In the genomic region with DNA sequence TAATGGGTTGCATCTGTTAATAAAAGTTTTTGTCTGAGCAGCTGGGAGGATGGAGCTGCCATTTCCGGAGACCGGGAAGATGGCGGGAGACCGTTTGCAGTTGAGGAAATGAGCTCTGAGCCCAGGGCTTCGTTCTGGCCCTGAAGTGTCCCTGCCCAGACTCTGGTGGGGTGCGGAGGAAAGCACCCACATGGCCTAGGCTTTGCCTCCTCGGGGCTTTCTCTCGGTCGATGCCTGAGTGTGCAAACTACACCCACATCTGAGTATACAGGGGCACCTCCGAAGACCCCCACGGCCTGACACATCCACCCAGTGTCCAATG, we compare ENCODE assay signal across 9 cellular contexts. TPM values are rescaled to one million over a fixed set of nuclear protein-coding genes. Genes with fewer than 3 reads are reported as not detected.
A peak's percentile ranks its signal among the peaks of the same experiment; 100 is the strongest.
DNase-seq lines count a peak whose midpoint lies in the region; ATAC-seq and TF ChIP-seq lines count a peak whose summit lies in the region.
"Had no signal": no experiment of that assay in that cellular context is flagged by ENCODE, and none has a peak within 500 bp of the region (broad histone marks: within the 10 kb centered on the region; RNA-seq: fewer than 3 reads in every experiment).

No MANE protein-coding gene starts in this region.

- H3K36me3 Mint-ChIP-seq in memory B cell: no peaks in the 10 kb centered on the region

- peak overlapping the region in 1 of 4 donors; percentile 43 for H3K4me3 ChIP-seq in adrenal gland
- H3K4me3 ChIP-seq in aorta (ENCODE audit: low read length in 2 of 2): no peak overlapping the region

- no peak for TF ChIP-seq CTCF in adrenal gland (IDR thresholded peaks at IDR 0.05)

- peak overlapping the region; percentile 92 for H3K4me3 Mint-ChIP-seq in memory B cell

- H3K4me1 ChIP-seq in adrenal gland (replicated peaks in 1 of 2) (peaks cover 6 to 10% of the 10 kb centered on the region in 2 donors), aorta (ENCODE audit: control insufficient read depth in 1 of 2, insufficient read depth in 2 of 2, low read length in 2 of 2) (no peaks in the 10 kb centered on the region)

- ATAC-seq in GM18511 (IDR thresholded peaks at IDR 0.05; ENCODE audit: unreplicated experiment) (peak; percentile 38), HG02981 (IDR thresholded peaks at IDR 0.05; ENCODE audit: unreplicated experiment) (peak; percentile 18), memory B cell (ENCODE audit: low read depth) (peak; percentile 18), aorta (ENCODE audit: low FRiP score) (no peak)

- H3K27me3 Mint-ChIP-seq in memory B cell: peaks cover 12% of the 10 kb centered on the region

- H3K36me3 ChIP-seq in adrenal gland (replicated peaks in 1 of 2) (no peaks in the 10 kb centered on the region), aorta (ENCODE audit: control insufficient read depth in 1 of 2, insufficient read depth in 2 of 2, low read length in 1 of 2) (no peaks in the 10 kb centered on the region)

- H3K4me1 Mint-ChIP-seq in memory B cell: peaks cover 20% of the 10 kb centered on the region

- H3K9me3 ChIP-seq in adrenal gland (replicated peaks in 1 of 3) (no peaks in the 10 kb centered on the region), aorta (ENCODE audit: control insufficient read depth, low read length) (no peaks in the 10 kb centered on the region)

- H3K9me3 Mint-ChIP-seq in memory B cell: no peaks in the 10 kb centered on the region

- no peak for DNase-seq in adrenal gland
- no peak for DNase-seq in memory B cell (ENCODE audit: low spot score in 2 of 2)
- no peak for DNase-seq in aorta
- no peak for DNase-seq in pons (ENCODE audit: low spot score)
- DNase-seq in SKM-1 treated with dmso at 0.1 percent for 144 hours (lab: John Stamatoyannopoulos, UW; ENCODE audit: unreplicated experiment): no peak
- no peak for DNase-seq in NCI-H2196 (lab: John Stamatoyannopoulos, UW; ENCODE audit: unreplicated experiment)

- no peak for TF ChIP-seq POLR2A in adrenal gland (IDR thresholded peaks at IDR 0.05)

- peak overlapping the region; percentile 9 to 84 (median 77) for H3K27ac ChIP-seq in adrenal gland
- H3K27ac ChIP-seq in aorta (ENCODE audit: low read depth in 1 of 2, low read length in 2 of 2): peak overlapping the region; percentile 53 to 76
- H3K27ac ChIP-seq: VCaP had no signal

- peaks cover 5% of the 10 kb centered on the region for H3K27me3 ChIP-seq in adrenal gland
- H3K27me3 ChIP-seq in aorta (ENCODE audit: control insufficient read depth in 1 of 2, insufficient read depth in 2 of 2, low read length in 1 of 2): no peaks in the 10 kb centered on the region

- 32 to 43% (median 40%) methylated on average over 8 to 11 of the region's 11 CpGs for WGBS in adrenal gland, 4 donors
- 40 to 41% methylated on average over 11 of the region's 11 CpGs for WGBS in aorta, 2 donors

- H3K27ac Mint-ChIP-seq in memory B cell: peak overlapping the region; percentile 93

- intact Hi-C loops in adrenal gland (cut with DNase I): loop anchor here (5.0 to 10.0 kb wide), 6 partner anchors 64 to 587 kb away; partner anchors contain the start of gene ZSWIM4 (in 1 of the 2)
- intact Hi-C loops in aorta (cut with DNase I): loop anchor here (5.0 kb wide), 3 partner anchors 34 to 264 kb away; no protein-coding TSS in a partner anchor

RNA-seq across cellular contexts. Expression of gene NANOS3, which starts 15.6 kb away (rescaled TPM):
- 1 to 10 TPM in 1 of 8 donors, not detected in 7; 1.9 TPM for total RNA-seq in adrenal gland
- 1 to 10 TPM in 1 of 3 donors, under 1 TPM in 1, not detected in 1; 0.71 to 1.9 TPM for polyA plus RNA-seq in adrenal gland
- 1 to 10 TPM in 1 of 2 donors, not detected in 1; 1.0 TPM for total RNA-seq in aorta
- 1 to 10 TPM in 1 of 2 donors, not detected in 1; 2.5 TPM for polyA plus RNA-seq in aorta

RNA-seq across cellular contexts. Expression of gene BRME1, which starts 44.6 kb away (rescaled TPM):
- 1 to 10 TPM in 3 of 8 donors, under 1 TPM in 4, not detected in 1; 0.21 to 1.8 (median 0.97) TPM for total RNA-seq in adrenal gland
- polyA plus RNA-seq in adrenal gland: 1 to 10 TPM in 2 of 3 donors, under 1 TPM in 1; 0.26 to 4.5 (median 4.1) TPM
- 1 to 10 TPM; 2.0 to 2.3 TPM for total RNA-seq in aorta
- polyA plus RNA-seq in aorta: 1 to 10 TPM; 1.8 to 3.1 TPM

RNA-seq across cellular contexts. Expression of gene CC2D1A, which starts 44.6 kb away (rescaled TPM):
- total RNA-seq in adrenal gland: 10 to 100 TPM; 17.8 to 38.4 (median 31.1) TPM
- 100 to 1,000 TPM in 1 of 3 donors, 10 to 100 TPM in 2; 10.8 to 125 (median 68.1) TPM for polyA plus RNA-seq in adrenal gland
- 10 to 100 TPM; 26.9 to 37.2 TPM for total RNA-seq in aorta
- polyA plus RNA-seq in aorta: 10 to 100 TPM; 22.3 to 67.6 TPM
